ENCODE assay signal across 26 cellular contexts in genomic region chr1:220652995-220653394, GRCh38.
"Had no signal": no experiment of that assay in that cellular context is flagged by ENCODE, and none has a peak within 500 bp of the region (broad histone marks: within the 10 kb centered on the region; RNA-seq: fewer than 3 reads in every experiment).

No MANE protein-coding gene starts in this region.

- H3K36me3 Mint-ChIP-seq: activated CD4-positive, alpha-beta memory T cell treated with anti-CD3 and anti-CD28 coated beads for 36 hours; activated naive CD8-positive, alpha-beta T cell treated with anti-CD3 and anti-CD28 coated beads, Interleukin-2, amount 10 ng/mL, durations not matched to agents 7 days and 5 days; mesothelial cell of epicardium; natural killer cell had no signal

- DNase-seq: activated CD4-positive, alpha-beta memory T cell treated with anti-CD3 and anti-CD28 coated beads for 36 hours; activated CD4-positive, alpha-beta T cell treated with anti-CD3 and anti-CD28 coated beads for 4 hours; activated CD4-positive, CD25-positive, alpha-beta regulatory T cell; activated effector memory CD4-positive, alpha-beta T cell treated with Interleukin-2 at 50 U/mL for 16 hours; activated naive CD4-positive, alpha-beta T cell treated with anti-CD3 and anti-CD28 coated beads for 36 hours; activated naive CD8-positive, alpha-beta T cell treated with anti-CD3 and anti-CD28 coated beads, Interleukin-2, amount 10 ng/mL, durations not matched to agents 7 days and 5 days; activated T-cell treated with anti-CD3 and anti-CD28 coated beads, Interleukin-2, amount 50 U/mL, for 72 hours; amniotic stem cell; cerebellar nuclear complex; cortex of kidney; endodermal cell; esophagus squamous epithelium; heart left ventricle; left ventricle myocardium superior; mammary epithelial cell; natural killer cell; spleen; stimulated activated CD4-positive, alpha-beta T cell treated with anti-CD3 and anti-CD28 coated beads, Interleukin-4, amount 100 ng/mL, for 1 hour; stimulated activated naive CD4-positive, alpha-beta T cell had no signal

- H3K36me3 ChIP-seq: prostate gland, right atrium auricular region, spleen, thoracic aorta had no signal

- H3K9me3 ChIP-seq: esophagus squamous epithelium, gastroesophageal sphincter, heart left ventricle, prostate gland, right atrium auricular region, spleen, thoracic aorta, vagina had no signal

- H3K27ac Mint-ChIP-seq: activated CD4-positive, alpha-beta memory T cell treated with anti-CD3 and anti-CD28 coated beads for 36 hours; activated naive CD4-positive, alpha-beta T cell treated with anti-CD3 and anti-CD28 coated beads for 36 hours; activated naive CD8-positive, alpha-beta T cell treated with anti-CD3 and anti-CD28 coated beads, Interleukin-2, amount 10 ng/mL, durations not matched to agents 7 days and 5 days; activated T-cell treated with anti-CD3 and anti-CD28 coated beads, Interleukin-2, amount 50 U/mL, for 72 hours; endodermal cell; mesothelial cell of epicardium; natural killer cell; type B pancreatic cell had no signal

- H3K4me1 ChIP-seq: esophagus squamous epithelium, gastroesophageal sphincter, prostate gland, right atrium auricular region, spleen, vagina had no signal

- H3K4me1 Mint-ChIP-seq: activated naive CD8-positive, alpha-beta T cell treated with anti-CD3 and anti-CD28 coated beads, Interleukin-2, amount 10 ng/mL, durations not matched to agents 7 days and 5 days; endodermal cell; mesothelial cell of epicardium; natural killer cell had no signal

- H3K27me3 Mint-ChIP-seq: activated CD4-positive, alpha-beta memory T cell treated with anti-CD3 and anti-CD28 coated beads for 36 hours; type B pancreatic cell had no signal

- H3K4me3 Mint-ChIP-seq: activated CD4-positive, alpha-beta memory T cell treated with anti-CD3 and anti-CD28 coated beads for 36 hours; activated naive CD4-positive, alpha-beta T cell treated with anti-CD3 and anti-CD28 coated beads for 36 hours; activated naive CD8-positive, alpha-beta T cell treated with anti-CD3 and anti-CD28 coated beads, Interleukin-2, amount 10 ng/mL, durations not matched to agents 7 days and 5 days; activated T-cell treated with anti-CD3 and anti-CD28 coated beads, Interleukin-2, amount 50 U/mL, for 72 hours; endodermal cell; mesothelial cell of epicardium; natural killer cell; type B pancreatic cell had no signal

- H3K9me3 Mint-ChIP-seq: activated CD4-positive, alpha-beta memory T cell treated with anti-CD3 and anti-CD28 coated beads for 36 hours; activated naive CD4-positive, alpha-beta T cell treated with anti-CD3 and anti-CD28 coated beads for 36 hours; activated naive CD8-positive, alpha-beta T cell treated with anti-CD3 and anti-CD28 coated beads, Interleukin-2, amount 10 ng/mL, durations not matched to agents 7 days and 5 days; activated T-cell treated with anti-CD3 and anti-CD28 coated beads, Interleukin-2, amount 50 U/mL, for 72 hours; endodermal cell; mesothelial cell of epicardium; natural killer cell; type B pancreatic cell had no signal

- H3K4me3 ChIP-seq: esophagus squamous epithelium, gastroesophageal sphincter, heart left ventricle, prostate gland, right atrium auricular region, spleen, thoracic aorta, vagina had no signal

- H3K27me3 ChIP-seq: esophagus squamous epithelium, gastroesophageal sphincter, heart left ventricle, right atrium auricular region, spleen, vagina had no signal

- ATAC-seq: activated T-cell treated with anti-CD3 and anti-CD28 coated beads, Interleukin-2, amount 50 U/mL, for 72 hours; gastroesophageal sphincter; heart left ventricle; left ventricle myocardium superior; natural killer cell had no signal
